In the genomic region with DNA sequence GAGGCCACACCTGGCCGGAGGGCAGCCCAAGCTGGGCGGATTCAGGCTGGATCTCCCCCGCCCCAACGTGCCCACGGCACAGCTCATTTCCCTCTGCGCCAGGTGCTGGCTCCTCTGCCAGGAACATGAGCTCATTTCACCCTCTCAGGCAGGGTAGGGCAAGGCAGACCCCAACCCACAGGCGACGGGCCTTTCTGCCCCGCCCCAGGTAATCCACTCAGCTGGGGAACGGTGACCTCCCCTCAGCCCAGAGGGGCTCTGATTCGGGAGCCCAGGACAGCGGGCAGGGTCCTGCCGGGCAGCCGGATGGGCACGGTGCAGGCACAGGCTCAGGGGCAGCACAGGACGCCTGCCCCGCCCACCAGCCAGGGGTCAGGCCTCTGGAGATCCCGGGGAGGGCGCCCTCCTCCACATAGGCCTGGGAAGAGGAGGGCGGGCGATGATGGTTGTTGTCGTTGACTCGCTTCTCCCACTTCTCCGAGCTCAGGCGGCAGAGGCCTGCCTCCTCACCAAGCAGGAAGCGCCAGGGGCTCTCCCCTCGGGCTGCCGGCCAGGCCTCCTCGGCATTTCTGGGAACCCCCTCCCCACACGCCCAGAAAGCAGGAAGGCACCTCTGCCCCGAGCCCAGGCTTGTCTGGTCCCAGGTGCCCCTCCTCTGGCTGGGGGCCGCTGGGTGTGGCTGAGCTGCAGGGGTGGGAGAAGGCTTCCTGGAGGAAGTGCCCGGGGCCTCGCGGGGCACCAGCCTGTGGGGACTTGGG, we compare ENCODE assay signal across 10 cellular contexts. TPM values are rescaled to one million over a fixed set of nuclear protein-coding genes. Genes with fewer than 3 reads are reported as not detected.
DNase-seq lines count a peak whose midpoint lies in the region; ATAC-seq, FAIRE-seq and TF ChIP-seq lines count a peak whose summit lies in the region.
"Had no signal": no experiment of that assay in that cellular context is flagged by ENCODE, and none has a peak within 500 bp of the region (broad histone marks: within the 10 kb centered on the region; RNA-seq: fewer than 3 reads in every experiment).

No MANE protein-coding gene starts in this region.

- H3K4me3 Mint-ChIP-seq in H9: no peak overlapping the region
- no peak overlapping the region for H3K4me3 Mint-ChIP-seq in activated T-helper 1 cell treated with anti-CD3 and anti-CD28 coated beads, Interleukin-12 subunit alpha, Interleukin-12 subunit beta, Interleukin-2, Interleukin-4 antibody, amounts not matched to agents 30 ng/mL and 10 ng/mL and 1 ng/mL, durations not matched to agents 14 hours and 24 hours and 36 hours
- no peak overlapping the region for H3K4me3 Mint-ChIP-seq in progenitor cell of endocrine pancreas (ENCODE audit: low read depth)

- H3K4me1 ChIP-seq in H9 (ENCODE audit: insufficient read depth, low read length) (no peaks in the 10 kb centered on the region), right lobe of liver (no peaks in the 10 kb centered on the region)

- no peaks in the 10 kb centered on the region for H3K9me3 Mint-ChIP-seq in H9
- no peaks in the 10 kb centered on the region for H3K9me3 Mint-ChIP-seq in activated T-helper 1 cell treated with anti-CD3 and anti-CD28 coated beads, Interleukin-12 subunit alpha, Interleukin-12 subunit beta, Interleukin-2, Interleukin-4 antibody, amounts not matched to agents 30 ng/mL and 10 ng/mL and 1 ng/mL, durations not matched to agents 14 hours and 24 hours and 36 hours
- H3K9me3 Mint-ChIP-seq in progenitor cell of endocrine pancreas (ENCODE audit: low read depth): no peaks in the 10 kb centered on the region

- no peak overlapping the region for H2BK20ac ChIP-seq in H9 (ENCODE audit: low read depth, low read length, poor library complexity, severe bottlenecking)

- H3K4ac ChIP-seq in H9 (ENCODE audit: low read depth, low read length): no peak overlapping the region

- no peak for FAIRE-seq in HTR-8/SVneo (lab: Jason Lieb, UNC)

- no peak overlapping the region for H3K4me2 ChIP-seq in H9 (ENCODE audit: insufficient read depth, insufficient read length, low read length)
- H3K4me2 ChIP-seq: hepatocyte had no signal

- H3K79me2 ChIP-seq in H9 (ENCODE audit: insufficient read depth, low read length): no peaks in the 10 kb centered on the region
- H3K79me2 ChIP-seq: hepatocyte had no signal

- H2AFZ ChIP-seq in H9 (ENCODE audit: low read length): no peak overlapping the region
- H2AFZ ChIP-seq: hepatocyte had no signal

- H4K8ac ChIP-seq in H9 (replicated peaks; ENCODE audit: insufficient read length, low read depth, low read length): no peak overlapping the region

- peak; percentile 1 to 20 (median 9) for ATAC-seq in right lobe of liver

- H3K27me3 ChIP-seq in H9 (ENCODE audit: insufficient read depth, low read length) (no peaks in the 10 kb centered on the region), right lobe of liver (no peaks in the 10 kb centered on the region)
- H3K27me3 ChIP-seq: hepatocyte had no signal

- H4K91ac ChIP-seq in H9 (ENCODE audit: insufficient read length, low read depth, low read length): no peak overlapping the region

- H3K27ac ChIP-seq in H9 (ENCODE audit: insufficient read length, low read depth, low read length) (no peak overlapping the region), right lobe of liver (no peak overlapping the region)
- H3K27ac ChIP-seq: hepatocyte, tibial artery had no signal

- no peak overlapping the region for H3K18ac ChIP-seq in H9 (ENCODE audit: insufficient read length, low read depth, low read length)

- DNase-seq in CD1c-positive myeloid dendritic cell (ENCODE audit: extremely low spot score) (peak; percentile 42), H9 (no peak), right lobe of liver (no peak), kidney glomerular epithelial cell (lab: John Stamatoyannopoulos, UW) (no peak), Ammon's horn (ENCODE audit: low spot score) (no peak), HTR-8/SVneo (ENCODE audit: insufficient read length, low spot score) (no peak), progenitor cell of endocrine pancreas (ENCODE audit: low spot score, unreplicated experiment) (no peak)
- DNase-seq in activated T-helper 1 cell treated with anti-CD3 and anti-CD28 coated beads, Interleukin-12 subunit alpha, Interleukin-12 subunit beta, Interleukin-2, Interleukin-4 antibody, amounts not matched to agents 30 ng/mL and 10 ng/mL and 1 ng/mL, durations not matched to agents 14 hours and 24 hours and 36 hours (ENCODE audit: low spot score): peak; percentile 46
- DNase-seq: tibial artery had no signal

- no peak overlapping the region for H3K27ac Mint-ChIP-seq in H9
- peak overlapping the region; percentile 63 for H3K27ac Mint-ChIP-seq in activated T-helper 1 cell treated with anti-CD3 and anti-CD28 coated beads, Interleukin-12 subunit alpha, Interleukin-12 subunit beta, Interleukin-2, Interleukin-4 antibody, amounts not matched to agents 30 ng/mL and 10 ng/mL and 1 ng/mL, durations not matched to agents 14 hours and 24 hours and 36 hours
- no peak overlapping the region for H3K27ac Mint-ChIP-seq in progenitor cell of endocrine pancreas

- H2BK15ac ChIP-seq in H9 (ENCODE audit: low read depth, low read length): no peak overlapping the region

- TF ChIP-seq CTCF in H9 (conservative IDR thresholded peaks at IDR 0.05) (0 out of 3 replicates have a peak, but pooled peaks have one; percentile 19), right lobe of liver (IDR thresholded peaks at IDR 0.05) (no peak), progenitor cell of endocrine pancreas (IDR thresholded peaks at IDR 0.05; ENCODE audit: unreplicated experiment) (no peak)

- no peak overlapping the region for H3T11ph ChIP-seq in H9 (ENCODE audit: low read length)

- H3K36me3 ChIP-seq in right lobe of liver: no peaks in the 10 kb centered on the region
- H3K36me3 ChIP-seq: tibial artery had no signal

- no peaks in the 10 kb centered on the region for H3K36me3 Mint-ChIP-seq in H9 (ENCODE audit: insufficient read depth in 1 of 3, low read depth in 3 of 3)
- H3K36me3 Mint-ChIP-seq in activated T-helper 1 cell treated with anti-CD3 and anti-CD28 coated beads, Interleukin-12 subunit alpha, Interleukin-12 subunit beta, Interleukin-2, Interleukin-4 antibody, amounts not matched to agents 30 ng/mL and 10 ng/mL and 1 ng/mL, durations not matched to agents 14 hours and 24 hours and 36 hours (ENCODE audit: low read depth): no peaks in the 10 kb centered on the region
- H3K36me3 Mint-ChIP-seq in progenitor cell of endocrine pancreas (ENCODE audit: insufficient read depth): no peaks in the 10 kb centered on the region

- H3K23ac ChIP-seq in H9 (ENCODE audit: insufficient read length, low read depth, low read length): no peak overlapping the region

- H2BK5ac ChIP-seq in H9 (ENCODE audit: insufficient read length, low read length): no peak overlapping the region

- no peak overlapping the region for H2BK120ac ChIP-seq in H9 (ENCODE audit: low read depth, low read length, poor library complexity, severe bottlenecking)

- H3K27me3 Mint-ChIP-seq in H9 (ENCODE audit: low read depth): no peaks in the 10 kb centered on the region
- no peaks in the 10 kb centered on the region for H3K27me3 Mint-ChIP-seq in activated T-helper 1 cell treated with anti-CD3 and anti-CD28 coated beads, Interleukin-12 subunit alpha, Interleukin-12 subunit beta, Interleukin-2, Interleukin-4 antibody, amounts not matched to agents 30 ng/mL and 10 ng/mL and 1 ng/mL, durations not matched to agents 14 hours and 24 hours and 36 hours (ENCODE audit: insufficient read depth)
- no peaks in the 10 kb centered on the region for H3K27me3 Mint-ChIP-seq in progenitor cell of endocrine pancreas

- H3K4me1 Mint-ChIP-seq in H9 (peaks cover 0 to 11% of the 10 kb centered on the region in 2 experiments; a peak in 2 of 4 replicates), progenitor cell of endocrine pancreas (ENCODE audit: low read depth) (no peaks in the 10 kb centered on the region)
- H3K4me1 Mint-ChIP-seq in activated T-helper 1 cell treated with anti-CD3 and anti-CD28 coated beads, Interleukin-12 subunit alpha, Interleukin-12 subunit beta, Interleukin-2, Interleukin-4 antibody, amounts not matched to agents 30 ng/mL and 10 ng/mL and 1 ng/mL, durations not matched to agents 14 hours and 24 hours and 36 hours (ENCODE audit: low read depth): no peaks in the 10 kb centered on the region

- no peak overlapping the region for H2AK5ac ChIP-seq in H9 (ENCODE audit: insufficient read length, low read length)

- H3K23me2 ChIP-seq in H9 (ENCODE audit: insufficient read length, low read depth, low read length, poor library complexity, severe bottlenecking): no peaks in the 10 kb centered on the region

- no peak for TF ChIP-seq POLR2A in right lobe of liver (IDR thresholded peaks at IDR 0.05)

- WGBS in H9 (ENCODE audit: extremely low coverage, insufficient read length, low lambda C conversion rate): no CpG with 5 or more reads among the region's 35 CpGs
- WGBS in right lobe of liver (ENCODE audit: insufficient coverage, low coverage, low lambda C conversion rate, missing lambda C conversion rate): no CpG with 5 or more reads among the region's 35 CpGs

- H3K14ac ChIP-seq in H9 (ENCODE audit: insufficient read depth, low read length): no peak overlapping the region; the same call in 1 of the 2 replicates

- H4K5ac ChIP-seq in H9 (ENCODE audit: insufficient read length, low read depth, low read length): no peak overlapping the region

- no peak overlapping the region for H3K9ac ChIP-seq in H9 (ENCODE audit: extremely low read depth, insufficient read length, low read length)

- H4K20me1 ChIP-seq in H9 (ENCODE audit: control insufficient read depth, insufficient read depth, insufficient read length): no peaks in the 10 kb centered on the region

- no peak overlapping the region for H3K56ac ChIP-seq in H9 (ENCODE audit: insufficient read length, low read depth, low read length)

- no peaks in the 10 kb centered on the region for H3K79me1 ChIP-seq in H9 (ENCODE audit: insufficient read depth, low read depth, low read length, poor library complexity, severe bottlenecking)

- H3K4me3 ChIP-seq in right lobe of liver: no peak overlapping the region
- H3K4me3 ChIP-seq: hepatocyte, tibial artery had no signal

- no peaks in the 10 kb centered on the region for H3K9me3 ChIP-seq in H9 (ENCODE audit: control insufficient read depth, low read depth, low read length)
- no peaks in the 10 kb centered on the region for H3K9me3 ChIP-seq in right lobe of liver
- H3K9me3 ChIP-seq: tibial artery had no signal

- no peak overlapping the region for H2BK12ac ChIP-seq in H9 (ENCODE audit: insufficient read length, low read depth, low read length)

- intact Hi-C loops in activated T-helper 1 cell treated with anti-CD3 and anti-CD28 coated beads, Interleukin-12 subunit alpha, Interleukin-12 subunit beta, Interleukin-2, Interleukin-4 antibody, amounts not matched to agents 30 ng/mL and 10 ng/mL and 1 ng/mL, durations not matched to agents 14 hours and 24 hours and 36 hours (cut with micrococcal nuclease): no loop called here
- intact Hi-C loops in right lobe of liver (cut with DNase I): loop anchor here in 1 of 2 donors (5.0 to 10.0 kb wide), 2 partner anchors 55 to 142 kb away; no protein-coding TSS in a partner anchor

RNA-seq across cellular contexts. Expression of gene TACC3, which starts 31.1 kb away (rescaled TPM):
- 150 and 156 TPM in 2 replicates for total RNA-seq in H9 (2021)
- total RNA-seq in activated T-helper 1 cell treated with anti-CD3 and anti-CD28 coated beads, Interleukin-12 subunit alpha, Interleukin-12 subunit beta, Interleukin-2, Interleukin-4 antibody, amounts not matched to agents 30 ng/mL and 10 ng/mL and 1 ng/mL, durations not matched to agents 14 hours and 24 hours and 36 hours: 134 and 139 TPM in 2 replicates
- 1 to 10 TPM; 2.2 to 5.7 (median 4.8) TPM for total RNA-seq in right lobe of liver
- total RNA-seq in progenitor cell of endocrine pancreas: 56.2 and 58.3 TPM in 2 replicates

RNA-seq across cellular contexts. Expression of gene TMEM129, which starts 31.3 kb away (rescaled TPM):
- total RNA-seq in H9 (2021): 27.3 and 30.4 TPM in 2 replicates
- total RNA-seq in activated T-helper 1 cell treated with anti-CD3 and anti-CD28 coated beads, Interleukin-12 subunit alpha, Interleukin-12 subunit beta, Interleukin-2, Interleukin-4 antibody, amounts not matched to agents 30 ng/mL and 10 ng/mL and 1 ng/mL, durations not matched to agents 14 hours and 24 hours and 36 hours: 27.4 and 28.4 TPM in 2 replicates
- total RNA-seq in right lobe of liver: 10 to 100 TPM; 13.8 to 51.0 (median 25.4) TPM
- total RNA-seq in progenitor cell of endocrine pancreas: 29.9 and 30.0 TPM in 2 replicates

RNA-seq across cellular contexts. Expression of gene SLBP, which starts 40.3 kb away (rescaled TPM):
- 62.7 and 67.0 TPM in 2 replicates for total RNA-seq in H9 (2021)
- total RNA-seq in activated T-helper 1 cell treated with anti-CD3 and anti-CD28 coated beads, Interleukin-12 subunit alpha, Interleukin-12 subunit beta, Interleukin-2, Interleukin-4 antibody, amounts not matched to agents 30 ng/mL and 10 ng/mL and 1 ng/mL, durations not matched to agents 14 hours and 24 hours and 36 hours: 136 and 140 TPM in 2 replicates
- total RNA-seq in right lobe of liver: 10 to 100 TPM; 13.1 to 30.8 (median 14.7) TPM
- total RNA-seq in progenitor cell of endocrine pancreas: 54.3 and 56.5 TPM in 2 replicates

RNA-seq across cellular contexts. Expression of gene FGFR3, which starts 40.6 kb away (rescaled TPM):
- total RNA-seq in H9 (2021) (75.7 and 81.2 TPM in 2 replicates), right lobe of liver (10 to 100 TPM; 14.3 to 30.0 (median 25.7) TPM), progenitor cell of endocrine pancreas (169 and 185 TPM in 2 replicates)
- 0.29 and 0.39 TPM in 2 replicates for total RNA-seq in activated T-helper 1 cell treated with anti-CD3 and anti-CD28 coated beads, Interleukin-12 subunit alpha, Interleukin-12 subunit beta, Interleukin-2, Interleukin-4 antibody, amounts not matched to agents 30 ng/mL and 10 ng/mL and 1 ng/mL, durations not matched to agents 14 hours and 24 hours and 36 hours

Comparison
In these comparisons a context has a peak if more than half of its experiments do, and no peak if none do; other contexts are left out.
1. DNase-seq: peak in CD1c-positive myeloid dendritic cell (single experiment) and activated T-helper 1 cell treated with anti-CD3 and anti-CD28 coated beads, Interleukin-12 subunit alpha, Interleukin-12 subunit beta, Interleukin-2, Interleukin-4 antibody, amounts not matched to agents 30 ng/mL and 10 ng/mL and 1 ng/mL, durations not matched to agents 14 hours and 24 hours and 36 hours (single experiment); none in H9 (single experiment), right lobe of liver (0 of 3), kidney glomerular epithelial cell (single experiment), Ammon's horn (single experiment), HTR-8/SVneo (single experiment) and progenitor cell of endocrine pancreas (single experiment).